8 cellular contexts compared by ENCODE assay signal in genomic region chr9:14400658-14400995, GRCh38.
DNase-seq lines count a peak whose midpoint lies in the region; ATAC-seq and TF ChIP-seq lines count a peak whose summit lies in the region.

No MANE protein-coding gene starts in this region.

- POLR2A ChIA-PET in GM10248 (lab: Yijun Ruan, JAX): no interaction called here

- no peaks in the 10 kb centered on the region for H3K9me3 ChIP-seq in liver (ENCODE audit: control insufficient read depth in 4 of 4, low read length in 3 of 4)
- H3K9me3 ChIP-seq in aorta (ENCODE audit: control insufficient read depth, low read length): no peaks in the 10 kb centered on the region

- H3K9me3 Mint-ChIP-seq in chondrocyte (ENCODE audit: low read depth): peaks cover 3% of the 10 kb centered on the region

- H3K36me3 ChIP-seq in liver (ENCODE audit: control insufficient read depth in 4 of 4, insufficient read depth in 3 of 4, low read depth in 1 of 4, low read length in 3 of 4): no peaks in the 10 kb centered on the region
- H3K36me3 ChIP-seq in aorta (ENCODE audit: control insufficient read depth in 1 of 2, insufficient read depth in 2 of 2, low read length in 1 of 2): no peaks in the 10 kb centered on the region

- H3K27ac Mint-ChIP-seq in chondrocyte (ENCODE audit: unreplicated experiment): no peak overlapping the region

- H3K27ac ChIP-seq in liver (ENCODE audit: low read depth in 1 of 2, low read length in 2 of 2) (no peak overlapping the region), aorta (ENCODE audit: low read depth in 1 of 2, low read length in 2 of 2) (no peak overlapping the region)

- no peak overlapping the region for H3K9ac ChIP-seq in liver (ENCODE audit: low read depth in 1 of 2, low read length in 2 of 2)

- peaks cover 0 to 5% (median under 1%) of the 10 kb centered on the region in 4 donors for H3K27me3 ChIP-seq in liver (ENCODE audit: control insufficient read depth in 4 of 4, insufficient read depth in 4 of 4, low read length in 3 of 4)
- no peaks in the 10 kb centered on the region for H3K27me3 ChIP-seq in aorta (ENCODE audit: control insufficient read depth in 1 of 2, insufficient read depth in 2 of 2, low read length in 1 of 2)

- CTCF ChIA-PET in GM10248 (lab: Yijun Ruan, JAX): no interaction called here

- DNase-seq in ELR (ENCODE audit: low read depth): peak; percentile 59
- peak; percentile 13 to 41 for DNase-seq in NCI-H526 (lab: John Stamatoyannopoulos, UW)
- DNase-seq in chondrocyte (ENCODE audit: low spot score): no peak
- no peak for DNase-seq in aorta
- no peak for DNase-seq in GM10248 (ENCODE audit: extremely low spot score)

- TF ChIP-seq CTCF in chondrocyte (IDR thresholded peaks at IDR 0.05) (peak; percentile 74), liver (IDR thresholded peaks at IDR 0.05; ENCODE audit: low read depth, low read length, missing input control) (peak; percentile 36), GM10248 (IDR thresholded peaks at IDR 0.05; ENCODE audit: control extremely low read depth, extremely low read depth, low read depth, missing control alignments) (no peak)

- no peaks in the 10 kb centered on the region for H3K36me3 Mint-ChIP-seq in chondrocyte (ENCODE audit: low read depth)

- H3K4me3 Mint-ChIP-seq in chondrocyte (ENCODE audit: unreplicated experiment): no peak overlapping the region

- ATAC-seq in aorta (ENCODE audit: low FRiP score): peak; percentile 87
- no peak for ATAC-seq in HG02970 (IDR thresholded peaks at IDR 0.05; ENCODE audit: low FRiP score, unreplicated experiment)
- no peak for ATAC-seq in HG03095 (IDR thresholded peaks at IDR 0.05; ENCODE audit: unreplicated experiment)

- H3K4me1 ChIP-seq in liver (ENCODE audit: control insufficient read depth in 4 of 4, insufficient read depth in 4 of 4, low read length in 3 of 4) (peaks cover 0 to 5% (median 0%) of the 10 kb centered on the region in 4 donors), aorta (ENCODE audit: control insufficient read depth in 1 of 2, insufficient read depth in 2 of 2, low read length in 2 of 2) (peaks cover 0 to 5% of the 10 kb centered on the region in 2 donors)

- intact Hi-C loops in aorta (cut with DNase I): no loop called here

- WGBS in liver: 69% methylated on average over 6 of the region's 6 CpGs
- 39 to 53% methylated on average over 6 of the region's 6 CpGs for WGBS in aorta, 2 donors

- H3K4me3 ChIP-seq in liver (ENCODE audit: low read depth in 1 of 3, low read length in 3 of 3) (no peak overlapping the region), aorta (ENCODE audit: low read length in 2 of 2) (peak overlapping the region in 1 of 2 donors; percentile 54)

- H3K27me3 Mint-ChIP-seq in chondrocyte (ENCODE audit: low read depth): no peaks in the 10 kb centered on the region

- peak; percentile 74 to 79 for TF ChIP-seq RAD21 in liver (IDR thresholded peaks at IDR 0.05)

- peaks cover 12% of the 10 kb centered on the region for H3K4me1 Mint-ChIP-seq in chondrocyte (ENCODE audit: low read depth)

TF ChIP-seq in liver, 16 proteins besides CTCF, POLR2A, EP300 and RAD21:
- TF ChIP-seq YY1 (IDR thresholded peaks at IDR 0.05) (peak; percentile 29), GABPA (IDR thresholded peaks at IDR 0.05 in 1 of 2, conservative IDR thresholded peaks at IDR 0.05 in 1 of 2) (no peak), FOXA1 (IDR thresholded peaks at IDR 0.05) (no peak)
- TF ChIP-seq, protein P1, sequence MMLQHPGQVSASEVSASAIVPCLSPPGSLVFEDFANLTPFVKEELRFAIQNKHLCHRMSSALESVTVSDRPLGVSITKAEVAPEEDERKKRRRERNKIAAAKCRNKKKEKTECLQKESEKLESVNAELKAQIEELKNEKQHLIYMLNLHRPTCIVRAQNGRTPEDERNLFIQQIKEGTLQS (IDR thresholded peaks at IDR 0.05): no peak

Comparison
In these comparisons a context has a peak if more than half of its experiments do, and no peak if none do; other contexts are left out.
1. DNase-seq: peak in ELR (single experiment) and NCI-H526 (2 of 2); none in chondrocyte (single experiment), aorta (0 of 2) and GM10248 (single experiment).